Comparison of ENCODE assay signal across 29 cellular contexts in the genomic region with DNA sequence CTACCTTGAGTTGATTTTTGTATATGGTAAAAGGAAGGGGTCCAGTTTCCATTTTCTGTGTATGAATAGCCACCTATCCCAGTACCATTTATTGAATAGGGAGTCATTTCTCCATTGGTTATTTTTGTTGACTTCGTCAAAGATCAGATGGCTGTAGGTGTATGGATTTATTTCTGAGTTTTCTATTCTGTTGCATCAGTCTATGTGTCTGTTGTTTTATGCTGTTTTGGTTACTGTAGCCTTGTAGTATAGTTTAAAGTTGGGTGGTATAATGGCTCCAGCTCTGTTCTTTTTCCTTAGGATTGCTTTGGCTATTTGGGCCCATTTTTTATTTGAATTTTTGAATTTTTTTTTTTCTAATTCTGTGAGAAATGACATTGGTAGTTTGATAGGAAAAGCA.
"Had no signal": no experiment of that assay in that cellular context is flagged by ENCODE, and none has a peak within 500 bp of the region (broad histone marks: within the 10 kb centered on the region; RNA-seq: fewer than 3 reads in every experiment).

No MANE protein-coding gene starts in this region.

- H3K4me2 ChIP-seq: hepatocyte had no signal

- H3K36me3 ChIP-seq: colonic mucosa, gastrocnemius medialis had no signal

- H3K9me3 Mint-ChIP-seq: effector memory CD8-positive, alpha-beta T cell had no signal

- FAIRE-seq: endometrium, endothelial cell of umbilical vein, frontal cortex had no signal

- H3K27ac ChIP-seq: colonic mucosa, coronary artery, dorsolateral prefrontal cortex, epithelial cell of prostate, esophagus muscularis mucosa, esophagus squamous epithelium, foreskin keratinocyte, gastrocnemius medialis, gastroesophageal sphincter, heart left ventricle, heart right ventricle, hepatocyte had no signal

- ATAC-seq: effector memory CD8-positive, alpha-beta T cell; esophagus mucosa; foreskin keratinocyte; gastrocnemius medialis; gastroesophageal sphincter; heart left ventricle; heart right ventricle had no signal

- H3K27ac Mint-ChIP-seq: dendritic cell treated with granulocyte-macrophage colony-stimulating factor and Interleukin-4, amounts not matched to agents 40 ng/mL and 50 ng/mL, for 4 days; effector memory CD8-positive, alpha-beta T cell; endodermal cell had no signal

- H3K4me1 ChIP-seq: colonic mucosa, esophagus muscularis mucosa, esophagus squamous epithelium, foreskin keratinocyte, gastrocnemius medialis, gastroesophageal sphincter, heart right ventricle had no signal

- H3K79me2 ChIP-seq: hepatocyte had no signal

- DNase-seq: colonic mucosa; cortex of kidney; dermis blood vessel endothelial cell; dorsolateral prefrontal cortex; effector CD4-positive, alpha-beta T cell; effector CD8-positive, alpha-beta T cell; effector memory CD4-positive, alpha-beta T cell; effector memory CD8-positive, alpha-beta T cell; endodermal cell; erythroblast; esophagus squamous epithelium; foreskin fibroblast; foreskin keratinocyte; foreskin melanocyte; gastrocnemius medialis; glutamatergic neuron; head of caudate nucleus; heart left ventricle; heart right ventricle had no signal

- H3K4me3 ChIP-seq: colonic mucosa, coronary artery, dorsolateral prefrontal cortex, esophagus muscularis mucosa, esophagus squamous epithelium, gastrocnemius medialis, gastroesophageal sphincter, heart left ventricle, heart right ventricle, hepatocyte had no signal

- H3K4me3 Mint-ChIP-seq: dendritic cell treated with granulocyte-macrophage colony-stimulating factor and Interleukin-4, amounts not matched to agents 40 ng/mL and 50 ng/mL, for 4 days; effector memory CD8-positive, alpha-beta T cell; endodermal cell had no signal

- H3K27me3 ChIP-seq: colonic mucosa, dorsolateral prefrontal cortex, esophagus muscularis mucosa, esophagus squamous epithelium, foreskin keratinocyte, gastrocnemius medialis, gastroesophageal sphincter, heart left ventricle, heart right ventricle, hepatocyte had no signal

- H3K27me3 Mint-ChIP-seq: dendritic cell treated with granulocyte-macrophage colony-stimulating factor and Interleukin-4, amounts not matched to agents 40 ng/mL and 50 ng/mL, for 4 days; effector memory CD8-positive, alpha-beta T cell had no signal

- H2AFZ ChIP-seq: hepatocyte had no signal

- H3K9me3 ChIP-seq: colonic mucosa, esophagus squamous epithelium, gastrocnemius medialis had no signal
